8 cellular contexts compared by ENCODE assay signal in the genomic region with DNA sequence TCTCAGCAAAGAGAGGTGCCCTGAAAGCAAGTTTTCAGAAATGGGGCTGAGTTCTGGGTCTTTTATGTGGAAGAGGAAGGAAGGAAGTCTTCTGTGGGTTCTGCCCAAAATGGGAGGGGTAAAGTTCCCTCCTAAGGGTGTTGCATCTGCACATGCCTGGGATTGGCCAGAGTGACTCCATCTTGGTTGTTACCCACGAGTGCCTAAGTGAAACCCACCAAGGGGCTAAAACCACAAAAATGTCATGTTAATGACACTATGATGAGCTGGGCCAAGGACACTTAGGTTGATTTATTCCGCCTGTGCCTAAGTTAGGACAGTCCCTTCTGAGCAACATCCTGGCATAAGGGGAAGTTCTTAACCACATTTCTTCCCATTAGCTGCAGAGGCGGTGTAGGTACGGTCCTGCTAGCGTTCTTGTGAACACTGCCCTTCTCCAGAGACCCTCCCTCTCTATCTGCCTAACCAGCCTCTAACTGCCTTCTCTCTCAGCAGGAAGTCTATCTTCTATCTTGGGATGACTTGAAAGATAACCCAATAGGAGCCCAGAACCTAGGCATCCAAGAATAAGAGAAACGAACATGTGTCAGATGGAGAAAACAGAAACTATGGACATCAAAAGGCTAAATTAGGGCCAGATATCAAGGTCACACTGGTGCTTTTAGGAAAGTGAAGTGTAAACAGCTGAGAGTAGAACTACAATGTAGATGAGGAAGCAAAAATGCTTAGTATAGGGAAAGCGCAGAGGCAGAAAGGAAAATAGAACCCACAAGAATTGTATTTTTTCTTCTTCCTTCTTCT.
DNase-seq lines count a peak whose midpoint lies in the region; ATAC-seq and FAIRE-seq lines count a peak whose summit lies in the region.

No MANE protein-coding gene starts in this region.

- intact Hi-C loops in left ventricle myocardium superior (cut with micrococcal nuclease): no loop called here

- H3K9me3 Mint-ChIP-seq in T-cell: peaks cover 7 to 38% (median 12%) of the 10 kb centered on the region in 3 donors

- no peaks in the 10 kb centered on the region for H3K27me3 Mint-ChIP-seq in T-cell

- peak overlapping the region; percentile 76 to 81 for H3K27ac Mint-ChIP-seq in T-cell

- DNase-seq in CD1c-positive myeloid dendritic cell (ENCODE audit: extremely low spot score): peak; percentile 75
- peak; percentile 1 to 52 (median 22) for DNase-seq in T-cell
- DNase-seq in left ventricle myocardium superior: no peak
- DNase-seq in NCI-H526 treated with DMSO at 0.1 percent for 48 hours (lab: John Stamatoyannopoulos, UW): no peak
- DNase-seq in HTR-8/SVneo (ENCODE audit: insufficient read length, low spot score): no peak
- DNase-seq in NCI-H524 treated with DMSO at 0.1 percent for 48 hours (lab: John Stamatoyannopoulos, UW): no peak

- peaks cover 53 to 65% (median 54%) of the 10 kb centered on the region in 3 donors for H3K4me1 Mint-ChIP-seq in T-cell

- CTCF ChIA-PET in T-cell (lab: Charles Lee): interaction anchor here in 1 of 2 donors (0.6 kb wide), 1 partner anchor 96 kb away, joined by 4 read pairs; no protein-coding TSS in a partner anchor

- peaks cover 3% of the 10 kb centered on the region for H3K36me3 Mint-ChIP-seq in T-cell

- H3K4me3 Mint-ChIP-seq in T-cell: peak overlapping the region in 2 of 3 donors; percentile 40 to 77

- peak; percentile 64 for ATAC-seq in GM21737 (IDR thresholded peaks at IDR 0.05; ENCODE audit: unreplicated experiment)
- peak; percentile 58 to 94 (median 83) for ATAC-seq in T-cell (replicated peaks in 1 of 4)
- ATAC-seq in left ventricle myocardium superior: peak; percentile 64
- no peak for ATAC-seq in GM18517 (IDR thresholded peaks at IDR 0.05; ENCODE audit: unreplicated experiment)

- no peak for FAIRE-seq in HTR-8/SVneo (lab: Jason Lieb, UNC)

- POLR2A ChIA-PET in T-cell (lab: Charles Lee): no interaction called here

Comparison
In these comparisons a context has a peak if more than half of its experiments do, and no peak if none do; other contexts are left out.
1. DNase-seq: peak in CD1c-positive myeloid dendritic cell (single experiment) and T-cell (34 of 34); none in left ventricle myocardium superior (single experiment), NCI-H526 treated with DMSO at 0.1 percent for 48 hours (single experiment), HTR-8/SVneo (single experiment) and NCI-H524 treated with DMSO at 0.1 percent for 48 hours (single experiment).